In genomic region chr3:185552358-185552877, GRCh38 we compare ENCODE assay signal across 8 cellular contexts. TPM values are rescaled to one million over a fixed set of nuclear protein-coding genes. Genes with fewer than 3 reads are reported as not detected.
DNase-seq lines count a peak whose midpoint lies in the region; ATAC-seq and TF ChIP-seq lines count a peak whose summit lies in the region.

TSS of gene LIPH (minus strand) at chr3:185552588. CDS start at chr3:185552471, 117 bp downstream.

- H3F3A ChIP-seq in DOHH2 (ENCODE audit: control insufficient read depth, insufficient read depth), result peaks cover 5% of the 10 kb centered on the region; the same call in 1 of the 2 replicates

- H3K27ac ChIP-seq in DOHH2 (ENCODE audit: low read depth, low read length), result no peak within 1 kb of the TSS

- H3K4me1 ChIP-seq in DOHH2 (ENCODE audit: control insufficient read depth, low read length), result peaks cover 6% of the 10 kb centered on the region

- no peaks in the 10 kb centered on the region for H3K27me3 ChIP-seq in DOHH2 (ENCODE audit: control insufficient read depth, low read length)

- no peaks in the 10 kb centered on the region for H3K36me3 ChIP-seq in DOHH2 (ENCODE audit: control insufficient read depth, low read length)

- in situ Hi-C loops in SK-MEL-5 (cut with HindIII; ENCODE audit: low pct_unique_long_range_greater_than_20kb, low sequenced_read_pairs), result no loop called here

- peak; percentile 78 for ATAC-seq in GM19043 (IDR thresholded peaks at IDR 0.05; ENCODE audit: low read depth, unreplicated experiment)
- peak; percentile 79 for ATAC-seq in HG03139 (IDR thresholded peaks at IDR 0.05; ENCODE audit: unreplicated experiment)
- no peak for ATAC-seq in HG03280 (IDR thresholded peaks at IDR 0.05; ENCODE audit: unreplicated experiment)
- no peak for ATAC-seq in HG03025 (IDR thresholded peaks at IDR 0.05; ENCODE audit: low FRiP score, unreplicated experiment)

- DNase-seq in SK-MEL-5 (ENCODE audit: low read depth, low spot score) (peak; percentile 17), iPS-NIHi7 (ENCODE audit: extremely low spot score) (peak; percentile 30), NCI-H128 (lab: John Stamatoyannopoulos, UW; ENCODE audit: unreplicated experiment) (no peak)

- no peaks in the 10 kb centered on the region for H3K9me3 ChIP-seq in DOHH2 (ENCODE audit: control insufficient read depth, insufficient read depth, low read length)

- H3K79me2 ChIP-seq in DOHH2 (ENCODE audit: control insufficient read depth, low read length), result no peaks in the 10 kb centered on the region

- H3K9me2 ChIP-seq in DOHH2 (replicated peaks; ENCODE audit: control insufficient read depth, low read length), result no peaks in the 10 kb centered on the region

- no peak for TF ChIP-seq CTCF in DOHH2 (IDR thresholded peaks at IDR 0.05; ENCODE audit: low read depth, low read length, poor library complexity, severe bottlenecking)

- no peaks in the 10 kb centered on the region for H4K20me1 ChIP-seq in DOHH2 (ENCODE audit: control insufficient read depth, insufficient read depth, low read depth, low read length)

- peak within 1 kb of the TSS; percentile 34; the same call in 1 of the 2 replicates for H3K4me2 ChIP-seq in DOHH2 (ENCODE audit: low read length)

- H3K4me3 ChIP-seq in DOHH2 (ENCODE audit: low read length), result no peak within 1 kb of the TSS

RNA-seq across cellular contexts. Expression of gene LIPH, which starts in this region (rescaled TPM):
- total RNA-seq in SK-MEL-5 (2014; rRNA removed; shearing (Covaris generic)), result not detected in 2 replicates
- 0.25 and 0.28 TPM in 2 replicates for polyA plus RNA-seq in SK-MEL-5 (2015; cell fraction: cytosol; rRNA removed)
- polyA plus RNA-seq in SK-MEL-5 (2015; cell fraction: nucleus; rRNA removed), result 0.91 and 0.94 TPM in 2 replicates

Comparison
In these comparisons a context has a peak if more than half of its experiments do, and no peak if none do; other contexts are left out.
1. Peak in DNase-seq in SK-MEL-5; RNA of the gene not detected or under 1 TPM.
2. ATAC-seq: peak in GM19043 (single experiment) and HG03139 (single experiment); none in HG03280 (single experiment) and HG03025 (single experiment).